Comparison of ENCODE assay signal across 10 cellular contexts in genomic region chr16:50550035-50550434, GRCh38. TPM values are rescaled to one million over a fixed set of nuclear protein-coding genes. Genes with fewer than 3 reads are reported as not detected.
DNase-seq lines count a peak whose midpoint lies in the region; ATAC-seq, FAIRE-seq and TF ChIP-seq lines count a peak whose summit lies in the region.
"Had no signal": no experiment of that assay in that cellular context is flagged by ENCODE, and none has a peak within 500 bp of the region (broad histone marks: within the 10 kb centered on the region; RNA-seq: fewer than 3 reads in every experiment).

No MANE protein-coding gene starts in this region.

- no peaks in the 10 kb centered on the region for H3K9me3 ChIP-seq in HepG2 (ENCODE audit: low read length)
- no peaks in the 10 kb centered on the region for H3K9me3 ChIP-seq in right lobe of liver
- H3K9me3 ChIP-seq in naive thymus-derived CD4-positive, alpha-beta T cell (ENCODE audit: control insufficient read depth in 2 of 3, low read length in 3 of 3): no peaks in the 10 kb centered on the region
- no peaks in the 10 kb centered on the region for H3K9me3 ChIP-seq in upper lobe of left lung
- H3K9me3 ChIP-seq: prostate gland had no signal

- TF ChIP-seq RAD21 in HepG2 (CRISPR knock-in tag; IDR thresholded peaks at IDR 0.05): no peak

- H3K4me1 ChIP-seq in HepG2 (ENCODE audit: insufficient read depth, low read length): peaks cover 70% of the 10 kb centered on the region
- H3K4me1 ChIP-seq in right lobe of liver: peaks cover 0 to 3% (median 0%) of the 10 kb centered on the region in 4 donors
- peaks cover 9 to 26% of the 10 kb centered on the region in 2 donors for H3K4me1 ChIP-seq in naive thymus-derived CD4-positive, alpha-beta T cell (ENCODE audit: control insufficient read depth in 2 of 2, insufficient read depth in 2 of 2, low read length in 2 of 2)
- peaks cover 9 to 21% (median 16%) of the 10 kb centered on the region in 4 donors for H3K4me1 ChIP-seq in upper lobe of left lung
- H3K4me1 ChIP-seq: prostate gland had no signal

- peaks cover 39% of the 10 kb centered on the region for H3K27me3 Mint-ChIP-seq in brain
- H3K27me3 Mint-ChIP-seq in naive thymus-derived CD4-positive, alpha-beta T cell: peaks cover 0 to 66% (median 0%) of the 10 kb centered on the region in 5 donors

- H2AFZ ChIP-seq in HepG2 (ENCODE audit: low read length): no peak overlapping the region

- H4K20me1 ChIP-seq in HepG2 (ENCODE audit: insufficient read depth, low read length): peaks cover 61% of the 10 kb centered on the region

- FAIRE-seq in HepG2 (lab: Jason Lieb, UNC): no peak

- H3K4me1 Mint-ChIP-seq in brain: peaks cover 31% of the 10 kb centered on the region
- H3K4me1 Mint-ChIP-seq in naive thymus-derived CD4-positive, alpha-beta T cell: peaks cover 14 to 63% (median 52%) of the 10 kb centered on the region in 7 donors

- H3K36me3 ChIP-seq in HepG2 (replicated peaks in 1 of 2; ENCODE audit: control insufficient read depth in 1 of 2, insufficient read depth in 2 of 2, low read length in 2 of 2) (peaks cover 23 to 50% of the 10 kb centered on the region in 2 experiments), right lobe of liver (no peaks in the 10 kb centered on the region), upper lobe of left lung (no peaks in the 10 kb centered on the region)
- H3K36me3 ChIP-seq in naive thymus-derived CD4-positive, alpha-beta T cell (ENCODE audit: control insufficient read depth in 2 of 3, insufficient read depth in 3 of 3, low read length in 3 of 3): peaks cover 0 to 10% (median 0%) of the 10 kb centered on the region in 3 experiments
- H3K36me3 ChIP-seq: prostate gland had no signal

- intact Hi-C loops in HepG2 (cut with micrococcal nuclease; ENCODE audit: unreplicated experiment): no loop called here
- intact Hi-C loops in right lobe of liver (cut with DNase I): no loop called here
- intact Hi-C loops in naive thymus-derived CD4-positive, alpha-beta T cell (cut with micrococcal nuclease): no loop called here

- CTCF ChIA-PET in HepG2 (lab: Yijun Ruan, JAX; ENCODE audit: low intra/inter-chr PET ratio, low total read pairs): no interaction called here
- CTCF ChIA-PET in naive thymus-derived CD4-positive, alpha-beta T cell (lab: Charles Lee): interaction anchor here (0.7 kb wide), 2 partner anchors 117 to 119 kb away, joined by 3 read pairs; no protein-coding TSS in a partner anchor

- peak overlapping the region in 3 of 5 experiments; percentile 39 to 81 (median 79) for H3K27ac Mint-ChIP-seq in brain
- H3K27ac Mint-ChIP-seq in naive thymus-derived CD4-positive, alpha-beta T cell: peak overlapping the region in 8 of 9 donors; percentile 43 to 95 (median 62)

- under 1% methylated on average over 7 of the region's 8 CpGs for WGBS in HepG2 (ENCODE audit: low lambda C conversion rate)
- 58% methylated on average over 6 of the region's 8 CpGs for WGBS in right lobe of liver (ENCODE audit: insufficient coverage, low coverage, low lambda C conversion rate, missing lambda C conversion rate)
- 74 to 79% methylated on average over 8 of the region's 8 CpGs for WGBS in upper lobe of left lung, 2 donors

- peak overlapping the region; percentile 65 to 89 (median 85) for H3K4me3 Mint-ChIP-seq in brain
- peak overlapping the region; percentile 60 to 94 (median 85) for H3K4me3 Mint-ChIP-seq in naive thymus-derived CD4-positive, alpha-beta T cell

- H3K4me2 ChIP-seq in HepG2 (ENCODE audit: low read depth, low read length): peak overlapping the region; percentile 89

- peaks cover 0 to 12% (median 9%) of the 10 kb centered on the region in 5 experiments for H3K9me3 Mint-ChIP-seq in brain
- peaks cover 0 to 4% (median 0%) of the 10 kb centered on the region in 11 donors for H3K9me3 Mint-ChIP-seq in naive thymus-derived CD4-positive, alpha-beta T cell

- ATAC-seq in HepG2 (peak; percentile 3), right lobe of liver (no peak), upper lobe of left lung (ENCODE audit: low FRiP score in 2 of 2) (no peak), GM18868 (IDR thresholded peaks at IDR 0.05; ENCODE audit: unreplicated experiment) (no peak)
- no peak for ATAC-seq in naive thymus-derived CD4-positive, alpha-beta T cell

- TF ChIP-seq POLR2A in HepG2 (IDR thresholded peaks at IDR 0.05; ENCODE audit: insufficient read depth in 1 of 2, low read depth in 2 of 2, low read length in 2 of 2): no peak
- TF ChIP-seq POLR2A in right lobe of liver (IDR thresholded peaks at IDR 0.05): no peak
- TF ChIP-seq POLR2A in upper lobe of left lung (IDR thresholded peaks at IDR 0.05): no peak

- in situ Hi-C loops in HepG2 (cut with HindIII; ENCODE audit: extremely low pct_ligation_motif_present, low pct_unique_long_range_greater_than_20kb): no loop called here

- peak overlapping the region; percentile 90 for H3K9ac ChIP-seq in HepG2 (ENCODE audit: insufficient read depth, low read depth, low read length)

- TF ChIP-seq EP300 in HepG2 (IDR thresholded peaks at IDR 0.05; ENCODE audit: low read depth in 2 of 2, low read length in 2 of 2): no peak
- no peak for TF ChIP-seq EP300 in HepG2 (CRISPR knock-in tag; IDR thresholded peaks at IDR 0.05; ENCODE audit: borderline replicate concordance)
- no peak for TF ChIP-seq EP300 in upper lobe of left lung (IDR thresholded peaks at IDR 0.05)

- H3K4me3 ChIP-seq in HepG2 (replicated peaks in 1 of 3; ENCODE audit: insufficient read depth in 1 of 3, low read depth in 2 of 3, low read length in 3 of 3): peak overlapping the region; percentile 93 to 100 (median 98)
- H3K4me3 ChIP-seq in right lobe of liver: no peak overlapping the region
- peak overlapping the region; percentile 55 for H3K4me3 ChIP-seq in naive thymus-derived CD4-positive, alpha-beta T cell (ENCODE audit: low read length)
- peak overlapping the region; percentile 69 to 94 (median 82) for H3K4me3 ChIP-seq in upper lobe of left lung

- no peak for DNase-seq in HepG2 (ENCODE audit: low spot score)
- DNase-seq in right lobe of liver: no peak
- peak in 7 of 9 donors; percentile 13 to 60 (median 43) for DNase-seq in naive thymus-derived CD4-positive, alpha-beta T cell
- DNase-seq in upper lobe of left lung: no peak
- DNase-seq in NCI-H146 treated with DMSO at 0.1 percent for 48 hours (lab: John Stamatoyannopoulos, UW; ENCODE audit: unreplicated experiment): no peak
- no peak for DNase-seq in Ammon's horn (ENCODE audit: low spot score)
- DNase-seq: MV-4-11 had no signal

- POLR2A ChIA-PET in HepG2 (lab: Yijun Ruan, JAX): interaction anchor here (0.8 to 3.5 kb wide), 16 partner anchors 11 to 178 kb away, joined by 3 to 31 read pairs (median 4); no protein-coding TSS in a partner anchor
- POLR2A ChIA-PET in naive thymus-derived CD4-positive, alpha-beta T cell (lab: Charles Lee): interaction anchor here (0.6 to 1.6 kb wide), 9 partner anchors 23 to 195 kb away, joined by 3 to 4 read pairs (median 3); no protein-coding TSS in a partner anchor

- H3K36me3 Mint-ChIP-seq in brain: peaks cover 33% of the 10 kb centered on the region
- H3K36me3 Mint-ChIP-seq in naive thymus-derived CD4-positive, alpha-beta T cell: peaks cover 0 to 22% (median 7%) of the 10 kb centered on the region in 5 donors

- no peak for TF ChIP-seq CTCF in HepG2 (CRISPR knock-in tag; IDR thresholded peaks at IDR 0.05)
- no peak for TF ChIP-seq CTCF in right lobe of liver (IDR thresholded peaks at IDR 0.05)
- no peak for TF ChIP-seq CTCF in brain (conservative IDR thresholded peaks at IDR 0.05)
- TF ChIP-seq CTCF in upper lobe of left lung (IDR thresholded peaks at IDR 0.05): no peak

- H3K27ac ChIP-seq in HepG2 (ENCODE audit: extremely low read length, insufficient read depth, low read length) (peak overlapping the region; percentile 74), right lobe of liver (no peak overlapping the region), upper lobe of left lung (peak overlapping the region; percentile 65 to 85 (median 80))
- no peak overlapping the region for H3K27ac ChIP-seq in naive thymus-derived CD4-positive, alpha-beta T cell (ENCODE audit: low read depth, low read length)

- H3K79me2 ChIP-seq in HepG2 (ENCODE audit: insufficient read depth, low read length): peaks cover 68% of the 10 kb centered on the region

- no TSS peak for BruUV-seq in HepG2 (replicated peaks; lab: Mats Ljungman, UMichigan)

- H3K27me3 ChIP-seq in HepG2 (ENCODE audit: control insufficient read depth in 1 of 2, insufficient read depth in 2 of 2, low read length in 2 of 2) (peaks cover 0 to 6% of the 10 kb centered on the region in 2 experiments; a peak in 1 of 5 replicates), right lobe of liver (no peaks in the 10 kb centered on the region), upper lobe of left lung (peaks cover 0 to 18% (median 0%) of the 10 kb centered on the region in 4 donors)
- no peaks in the 10 kb centered on the region for H3K27me3 ChIP-seq in naive thymus-derived CD4-positive, alpha-beta T cell (ENCODE audit: control insufficient read depth in 2 of 2, insufficient read depth in 2 of 2, low read length in 2 of 2)

RNA-seq across cellular contexts. Expression of gene NKD1, which starts 1.8 kb away (rescaled TPM):
- 59.0 and 70.4 TPM in 2 replicates for total RNA-seq in HepG2 (2016; rRNA removed; fragmentation: Illumina TruSeq; extraction: Trizol)
- 19.9 and 25.5 TPM in 2 replicates for total RNA-seq in HepG2 (2016; cell fraction: cytosol; rRNA removed; fragmentation: Illumina TruSeq; extraction: Trizol; ENCODE audit: low read depth)
- 50.0 and 70.7 TPM in 2 replicates for total RNA-seq in HepG2 (2016; cell fraction: insoluble cytoplasmic fraction; rRNA removed; fragmentation: Illumina TruSeq; extraction: Trizol)
- total RNA-seq in HepG2 (2016; cell fraction: membrane; rRNA removed; fragmentation: Illumina TruSeq; extraction: Trizol): 136 and 148 TPM in 2 replicates
- total RNA-seq in HepG2 (2016; cell fraction: nucleus; rRNA removed; fragmentation: Illumina TruSeq; extraction: Trizol): 61.9 and 70.6 TPM in 2 replicates
- polyA plus RNA-seq in HepG2 (2011; rRNA removed): 86.1 and 121 TPM in 2 replicates
- polyA plus RNA-seq in HepG2 (2011; cell fraction: cytosol; rRNA removed): 22.3 and 49.7 TPM in 2 replicates
- polyA plus RNA-seq in HepG2 (2011; cell fraction: nucleus; rRNA removed): 150 and 275 TPM in 2 replicates
- 58.7 and 76.3 TPM in 2 replicates for polyA plus RNA-seq in HepG2 (2012)
- polyA plus RNA-seq in HepG2 (2016; cell fraction: cytosol; fragmentation: Illumina TruSeq; extraction: Trizol; ENCODE audit: low read depth): 106 and 127 TPM in 2 replicates
- polyA plus RNA-seq in HepG2 (2016; cell fraction: insoluble cytoplasmic fraction; fragmentation: Illumina TruSeq; extraction: Trizol; ENCODE audit: low read depth): 95.8 and 124 TPM in 2 replicates
- 156 and 170 TPM in 2 replicates for polyA plus RNA-seq in HepG2 (2016; cell fraction: membrane; fragmentation: Illumina TruSeq; extraction: Trizol; ENCODE audit: low read depth)
- polyA plus RNA-seq in HepG2 (2016; cell fraction: nucleus; fragmentation: Illumina TruSeq; extraction: Trizol; ENCODE audit: insufficient read depth, low read depth): 155 and 169 TPM in 2 replicates
- 0.02 and 110 TPM in 2 replicates for polyA minus RNA-seq in HepG2 (2011; rRNA and poly(A)+ RNA removed; ENCODE audit: low replicate concordance)
- polyA minus RNA-seq in HepG2 (2011; cell fraction: cytosol; rRNA and poly(A)+ RNA removed): 14.3 and 28.8 TPM in 2 replicates
- 43.1 and 57.6 TPM in 2 replicates for polyA minus RNA-seq in HepG2 (2011; cell fraction: nucleus; rRNA and poly(A)+ RNA removed)
- total RNA-seq in right lobe of liver: 1 to 10 TPM in 5 of 6 experiments, under 1 TPM in 1; 0.69 to 2.6 (median 2.1) TPM
- polyA plus RNA-seq in brain (ENCODE audit: insufficient read depth, low read depth, low replicate concordance): 3.0 TPM
- 1 to 10 TPM; 1.4 to 7.9 (median 6.2) TPM for total RNA-seq in naive thymus-derived CD4-positive, alpha-beta T cell
- polyA plus RNA-seq in naive thymus-derived CD4-positive, alpha-beta T cell: under 1 TPM; 0.36 to 0.99 TPM
- total RNA-seq in upper lobe of left lung: 10 to 100 TPM in 5 of 6 donors, 1 to 10 TPM in 1; 9.9 to 59.7 (median 21.4) TPM

Comparison
In these comparisons a context has a peak if more than half of its experiments do, and no peak if none do; other contexts are left out.
1. H3K27ac ChIP-seq: peak in HepG2 (single experiment) and upper lobe of left lung (4 of 4); none in right lobe of liver (0 of 3) and naive thymus-derived CD4-positive, alpha-beta T cell (single experiment).
2. H3K4me3 ChIP-seq: peak in HepG2 (3 of 3), naive thymus-derived CD4-positive, alpha-beta T cell (single experiment) and upper lobe of left lung (4 of 4); none in right lobe of liver (0 of 3).
3. DNase-seq: peak in naive thymus-derived CD4-positive, alpha-beta T cell (7 of 9); none in HepG2 (single experiment), right lobe of liver (0 of 3), upper lobe of left lung (0 of 2), NCI-H146 treated with DMSO at 0.1 percent for 48 hours (single experiment) and Ammon's horn (single experiment).